In genomic region chr4:1870578-1871443, GRCh38 we compare ENCODE assay signal across 1 cellular context.
TF ChIP-seq lines count a peak whose summit lies in the region.

Gene NSD2, plus strand, starts transcription at chr4:1871393. Its CDS starts 29,262 bp downstream, at chr4:1900655.

TF ChIP-seq in K562, 482 proteins besides CTCF, POLR2A, EP300 and RAD21 (continued from another document and continues in another):
- TF ChIP-seq MLLT1 (IDR thresholded peaks at IDR 0.05) (no peak), POLR2AphosphoS2 (IDR thresholded peaks at IDR 0.05; ENCODE audit: low read length) (no peak), TFAP4 (CRISPR knock-in tag; IDR thresholded peaks at IDR 0.05; ENCODE audit: borderline replicate concordance) (no peak), MLX (CRISPR knock-in tag; conservative IDR thresholded peaks at IDR 0.05) (0 out of 4 replicates have a peak, but pooled peaks of 1 of the 2 experiments have one; percentile 21), RBM34 (IDR thresholded peaks at IDR 0.05; ENCODE audit: borderline replicate concordance, insufficient read depth, low read length) (0 out of 2 replicates have a peak, but pooled peaks have one; percentile 54), SMARCA4 (IDR thresholded peaks at IDR 0.05) (no peak), ZNF586 (CRISPR knock-in tag; conservative IDR thresholded peaks at IDR 0.05) (no peak), ARID3B (CRISPR knock-in tag; IDR thresholded peaks at IDR 0.05; ENCODE audit: borderline replicate concordance) (peak; percentile 22; the same call in 1 of the 2 replicates), CSDE1 (IDR thresholded peaks at IDR 0.05) (no peak; a peak in 1 of 4 replicates), ZBTB9 (CRISPR knock-in tag; IDR thresholded peaks at IDR 0.05) (peak; percentile 91; the same call in 1 of the 2 replicates), ZBTB34 (CRISPR knock-in tag; IDR thresholded peaks at IDR 0.05) (no peak), ZNF175 (CRISPR knock-in tag; IDR thresholded peaks at IDR 0.05; ENCODE audit: low read depth) (peak; percentile 86), TCF7 (IDR thresholded peaks at IDR 0.05; ENCODE audit: borderline replicate concordance) (no peak), EGR1 (conservative IDR thresholded peaks at IDR 0.05) (peak; percentile 90), SOX6 (IDR thresholded peaks at IDR 0.05) (0 out of 2 replicates have a peak, but pooled peaks have one; percentile 17), NR4A1 (CRISPR knock-in tag; IDR thresholded peaks at IDR 0.05) (peak; percentile 62; the same call in 1 of the 2 replicates), NR4A1 (tag; IDR thresholded peaks at IDR 0.05) (peak; percentile 91), ARID1B (IDR thresholded peaks at IDR 0.05) (no peak), E2F6 (IDR thresholded peaks at IDR 0.05; ENCODE audit: borderline replicate concordance in 1 of 2, extremely low read depth in 1 of 2, insufficient read depth in 1 of 2, insufficient read length in 1 of 2, low read depth in 1 of 2, low read length in 1 of 2, poor library complexity in 1 of 2, severe bottlenecking in 1 of 2) (peak; percentile 97 to 99), MYBL2 (IDR thresholded peaks at IDR 0.05; ENCODE audit: low read depth) (peak; percentile 82), MYBL2 (CRISPR knock-in tag; IDR thresholded peaks at IDR 0.05; ENCODE audit: borderline replicate concordance) (0 out of 2 replicates have a peak, but pooled peaks have one; percentile 40), MAFK (IDR thresholded peaks at IDR 0.05; ENCODE audit: low read length) (0 out of 2 replicates have a peak, but pooled peaks have one; percentile 4), MAX (CRISPR knock-in tag; IDR thresholded peaks at IDR 0.05) (peak; percentile 88), REST (CRISPR knock-in tag; IDR thresholded peaks at IDR 0.05; ENCODE audit: low read depth) (peak; percentile 81), ZNF589 (CRISPR knock-in tag; IDR thresholded peaks at IDR 0.05; ENCODE audit: low read depth) (peak; percentile 87), PHF20 (IDR thresholded peaks at IDR 0.05; ENCODE audit: partially characterized antibody) (peak; percentile 72), SIN3B (IDR thresholded peaks at IDR 0.05; ENCODE audit: low read depth) (peak; percentile 78), RBM17 (IDR thresholded peaks at IDR 0.05; ENCODE audit: borderline replicate concordance, low read depth, low read length) (no peak), ZSCAN32 (CRISPR knock-in tag; IDR thresholded peaks at IDR 0.05) (no peak), BRD4 (IDR thresholded peaks at IDR 0.05) (peak; percentile 78), NR0B1 (IDR thresholded peaks at IDR 0.05; ENCODE audit: partially characterized antibody) (no peak), ZNF609 (CRISPR knock-in tag; IDR thresholded peaks at IDR 0.05; ENCODE audit: borderline replicate concordance) (no peak), TFE3 (CRISPR knock-in tag; IDR thresholded peaks at IDR 0.05) (no peak)
